Comparison of ENCODE assay signal across 27 cellular contexts in genomic region chr3:112018712-112019111, GRCh38. TPM values are rescaled to one million over a fixed set of nuclear protein-coding genes. Genes with fewer than 3 reads are reported as not detected.
"Had no signal": no experiment of that assay in that cellular context is flagged by ENCODE, and none has a peak within 500 bp of the region (broad histone marks: within the 10 kb centered on the region; RNA-seq: fewer than 3 reads in every experiment).

No MANE protein-coding gene starts in this region.

- DNase-seq: Kasumi-1; MM.1S; NCI-H1092 treated with DMSO at 0.1 percent for 48 hours; NCI-H1436; NCI-H187; NCI-H2029; NCI-H2081 treated with DMSO at 0.1 percent for 48 hours; NCI-H2171; NCI-H226; NCI-H446; NCI-H510A; NCI-H524 treated with DMSO at 0.1 percent for 48 hours; NCI-H69; NCI-H774; NK-92 treated with Interleukin-12 subunit alpha and Interleukin-12 subunit beta, amount 100 ng/mL, for 24 hours; PC-3; SHP77; SK-N-SH; SW 1271 had no signal

- ATAC-seq: K562, Panc1, PC-3 had no signal

- H3K9me3 ChIP-seq: SK-N-SH had no signal

- H3K4me3 ChIP-seq: K562 had no signal

- H3K36me3 Mint-ChIP-seq: IgD-negative memory B cell had no signal

- H3K27ac ChIP-seq: KMS-11, RWPE1 had no signal

- H3K27ac Mint-ChIP-seq: IgD-negative memory B cell had no signal

- H3K9ac ChIP-seq: KMS-11, SK-N-SH had no signal

RNA-seq across cellular contexts. Expression of gene TMPRSS7, which starts 15.8 kb away (rescaled TPM):
- total RNA-seq: K562, M059J, OCI-LY7, SK-MEL-5 had no signal

RNA-seq across cellular contexts. Expression of gene TAGLN3, which starts 20.0 kb away (rescaled TPM):
- total RNA-seq: K562, OCI-LY7, SK-MEL-5 had no signal
